8 cellular contexts compared by ENCODE assay signal in genomic region chr1:12549460-12550349, GRCh38.
DNase-seq lines count a peak whose midpoint lies in the region; ATAC-seq lines count a peak whose summit lies in the region.

No MANE protein-coding gene starts in this region.

- peak; percentile 88 for DNase-seq in AG08395 (ENCODE audit: low spot score)
- peak; percentile 73 for DNase-seq in HS-27A (ENCODE audit: low read depth)
- peak; percentile 30 for DNase-seq in activated naive CD8-positive, alpha-beta T cell treated with anti-CD3 and anti-CD28 coated beads, Interleukin-2, amount 50 U/mL, for 24 hours
- DNase-seq in iris pigment epithelial cell (ENCODE audit: low read depth): peak; percentile 97
- peak; percentile 56 for DNase-seq in stromal cell of bone marrow (ENCODE audit: low read depth)
- DNase-seq in immature natural killer cell: no peak

- H3K4me1 Mint-ChIP-seq in activated naive CD8-positive, alpha-beta T cell treated with anti-CD3 and anti-CD28 coated beads, Interleukin-2, amount 50 U/mL, for 24 hours: peaks cover 14% of the 10 kb centered on the region
- H3K4me1 Mint-ChIP-seq in immature natural killer cell: peaks cover 6 to 12% of the 10 kb centered on the region in 2 donors

- ATAC-seq in activated naive CD8-positive, alpha-beta T cell treated with anti-CD3 and anti-CD28 coated beads, Interleukin-2, amount 50 U/mL, for 24 hours: peak; percentile 27
- no peak for ATAC-seq in HG03196 (IDR thresholded peaks at IDR 0.05; ENCODE audit: unreplicated experiment)
- no peak for ATAC-seq in HG03025 (IDR thresholded peaks at IDR 0.05; ENCODE audit: low FRiP score, unreplicated experiment)

- no peaks in the 10 kb centered on the region for H3K36me3 Mint-ChIP-seq in activated naive CD8-positive, alpha-beta T cell treated with anti-CD3 and anti-CD28 coated beads, Interleukin-2, amount 50 U/mL, for 24 hours (ENCODE audit: low read depth)
- H3K36me3 Mint-ChIP-seq in immature natural killer cell: no peaks in the 10 kb centered on the region

- no peak overlapping the region for H3K4me3 Mint-ChIP-seq in activated naive CD8-positive, alpha-beta T cell treated with anti-CD3 and anti-CD28 coated beads, Interleukin-2, amount 50 U/mL, for 24 hours
- no peak overlapping the region for H3K4me3 Mint-ChIP-seq in immature natural killer cell

- no peaks in the 10 kb centered on the region for H3K9me3 Mint-ChIP-seq in activated naive CD8-positive, alpha-beta T cell treated with anti-CD3 and anti-CD28 coated beads, Interleukin-2, amount 50 U/mL, for 24 hours
- no peaks in the 10 kb centered on the region for H3K9me3 Mint-ChIP-seq in immature natural killer cell

- peak overlapping the region; percentile 74 for H3K27ac Mint-ChIP-seq in activated naive CD8-positive, alpha-beta T cell treated with anti-CD3 and anti-CD28 coated beads, Interleukin-2, amount 50 U/mL, for 24 hours
- no peak overlapping the region for H3K27ac Mint-ChIP-seq in immature natural killer cell

- no peaks in the 10 kb centered on the region for H3K27me3 Mint-ChIP-seq in activated naive CD8-positive, alpha-beta T cell treated with anti-CD3 and anti-CD28 coated beads, Interleukin-2, amount 50 U/mL, for 24 hours
- H3K27me3 Mint-ChIP-seq in immature natural killer cell (ENCODE audit: low read depth in 3 of 3): peaks cover 0 to 2% (median 0%) of the 10 kb centered on the region in 3 donors

Comparison
In these comparisons a context has a peak if more than half of its experiments do, and no peak if none do; other contexts are left out.
1. DNase-seq: peak in AG08395 (single experiment), HS-27A (single experiment), activated naive CD8-positive, alpha-beta T cell treated with anti-CD3 and anti-CD28 coated beads, Interleukin-2, amount 50 U/mL, for 24 hours (single experiment), iris pigment epithelial cell (single experiment) and stromal cell of bone marrow (single experiment); none in immature natural killer cell (0 of 3).